24 cellular contexts compared by ENCODE assay signal in the genomic region with DNA sequence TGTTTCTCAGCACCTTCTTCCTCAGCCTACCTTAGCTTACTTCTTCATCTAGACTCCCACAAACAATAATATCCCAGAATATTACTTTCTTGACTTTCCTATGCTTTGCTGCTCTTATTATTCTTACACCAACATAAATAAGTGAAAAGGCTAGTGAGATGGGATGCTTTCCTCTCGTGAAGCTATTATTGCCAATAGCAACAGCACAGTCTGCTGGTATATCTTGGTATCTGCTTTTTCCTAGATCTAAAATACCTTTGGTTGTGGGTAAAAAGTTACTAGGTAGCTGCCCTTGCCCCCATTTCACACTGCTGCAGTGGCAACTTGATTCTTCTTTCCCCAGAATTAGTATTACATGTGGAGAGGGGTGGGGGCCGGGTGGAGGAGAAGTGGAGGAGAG. TPM values are rescaled to one million over a fixed set of nuclear protein-coding genes. Genes with fewer than 3 reads are reported as not detected.
DNase-seq lines count a peak whose midpoint lies in the region; TF ChIP-seq lines count a peak whose summit lies in the region.
"Had no signal": no experiment of that assay in that cellular context is flagged by ENCODE, and none has a peak within 500 bp of the region (broad histone marks: within the 10 kb centered on the region; RNA-seq: fewer than 3 reads in every experiment).

No MANE protein-coding gene starts in this region.

- H3K27ac ChIP-seq in mesendoderm (ENCODE audit: low read depth, low read length) (no peak overlapping the region), SJCRH30 (no peak overlapping the region)
- H3K27ac ChIP-seq: BLaER1 treated with 17β-estradiol and CSF1 and Interleukin-3, amounts not matched to agents 10 nM and 100 nM; spleen had no signal

- no peak overlapping the region for H3K23ac ChIP-seq in mesendoderm (ENCODE audit: low read length)

- no peak overlapping the region for H4K5ac ChIP-seq in mesendoderm (ENCODE audit: low read length)

- no peaks in the 10 kb centered on the region for H3K79me2 ChIP-seq in mesendoderm (ENCODE audit: control insufficient read depth, insufficient read depth, low read length)

- H2AK5ac ChIP-seq in mesendoderm (ENCODE audit: low read length) = no peak overlapping the region

- H3K4ac ChIP-seq in mesendoderm (ENCODE audit: low read depth, low read length) = no peak overlapping the region

- H3K36me3 ChIP-seq in mesendoderm (ENCODE audit: control insufficient read depth, insufficient read depth, low read length) (no peaks in the 10 kb centered on the region), SJCRH30 (no peaks in the 10 kb centered on the region)

- no peak overlapping the region for H2BK15ac ChIP-seq in mesendoderm (replicated peaks; ENCODE audit: low read depth)

- H3K79me1 ChIP-seq in mesendoderm (ENCODE audit: low read length) = no peaks in the 10 kb centered on the region

- H3K4me3 ChIP-seq in astrocyte of the cerebellum (ENCODE audit: low read depth, low read length) = no peak overlapping the region
- no peak overlapping the region for H3K4me3 ChIP-seq in mesendoderm (ENCODE audit: low read length)
- H3K4me3 ChIP-seq in SJCRH30 = no peak overlapping the region
- H3K4me3 ChIP-seq: BLaER1 treated with 17β-estradiol and CSF1 and Interleukin-3, amounts not matched to agents 10 nM and 100 nM; MG63; spleen had no signal

- H3K4me2 ChIP-seq in mesendoderm (ENCODE audit: low read length) = no peak overlapping the region
- H3K4me2 ChIP-seq: BLaER1 treated with 17β-estradiol and CSF1 and Interleukin-3, amounts not matched to agents 10 nM and 100 nM had no signal

- H3K27me3 ChIP-seq in mesendoderm (ENCODE audit: insufficient read depth, low read length, poor library complexity) = no peaks in the 10 kb centered on the region
- H3K27me3 ChIP-seq in SJCRH30 = no peaks in the 10 kb centered on the region
- H3K27me3 ChIP-seq: BLaER1 treated with 17β-estradiol and CSF1 and Interleukin-3, amounts not matched to agents 10 nM and 100 nM; MG63; spleen had no signal

- H4K8ac ChIP-seq in mesendoderm (ENCODE audit: low read depth, low read length) = no peak overlapping the region

- no peak overlapping the region for H3K18ac ChIP-seq in mesendoderm (ENCODE audit: low read length)

- H2BK120ac ChIP-seq in mesendoderm (ENCODE audit: low read depth, low read length) = no peak overlapping the region

- no CpG with 5 or more reads among the region's 2 CpGs for WGBS in mesendoderm (ENCODE audit: extremely low coverage, insufficient coverage, low lambda C conversion rate)

- 0 out of 2 replicates have a peak, but pooled peaks have one; percentile 17 for TF ChIP-seq RAD21 in Ishikawa (IDR thresholded peaks at IDR 0.05; ENCODE audit: low read depth)

- DNase-seq in ELR (ENCODE audit: low read depth) (peak; percentile 35), astrocyte of the cerebellum (ENCODE audit: low read depth) (no peak), mesendoderm (peak; percentile 25), SJCRH30 (no peak), NOMO-1 treated with dmso at 0.1 percent for 144 hours (lab: John Stamatoyannopoulos, UW; ENCODE audit: unreplicated experiment) (no peak), SW480 (ENCODE audit: low spot score) (no peak)
- no peak for DNase-seq in central memory CD4-positive, alpha-beta T cell
- DNase-seq: activated CD4-positive, alpha-beta T cell treated with anti-CD3 and anti-CD28 coated beads for 1 hour; activated CD8-positive, alpha-beta memory T cell treated with anti-CD3 and anti-CD28 coated beads, Interleukin-2, amount 50 U/mL, for 4 hours; activated naive CD4-positive, alpha-beta T cell treated with anti-CD3 and anti-CD28 coated beads for 36 hours; erythroblast; glutamatergic neuron; H7; MG63; naive thymus-derived CD8-positive, alpha-beta T cell; NCI-H1694; NCI-H2227 treated with DMSO at 0.1 percent for 48 hours; NK-92 treated with Interleukin-12 subunit alpha and Interleukin-12 subunit beta, amount 100 ng/mL, for 24 hours; SHP77; spleen had no signal

- H3K56ac ChIP-seq in mesendoderm (ENCODE audit: low read length) = no peak overlapping the region

- in situ Hi-C loops in astrocyte of the cerebellum (cut with HindIII; ENCODE audit: low sequenced_read_pairs) = no loop called here

- no peak overlapping the region for H3K9ac ChIP-seq in mesendoderm (ENCODE audit: low read length)
- H3K9ac ChIP-seq: BLaER1 treated with 17β-estradiol and CSF1 and Interleukin-3, amounts not matched to agents 10 nM and 100 nM had no signal

- TF ChIP-seq EP300 in Ishikawa (IDR thresholded peaks at IDR 0.05; ENCODE audit: borderline replicate concordance) = no peak

- peak; percentile 43 for TF ChIP-seq CTCF in astrocyte of the cerebellum (IDR thresholded peaks at IDR 0.05; ENCODE audit: low read depth, low read length, missing control alignments)

- no peaks in the 10 kb centered on the region for H3K9me3 ChIP-seq in SJCRH30 (replicated peaks)
- H3K9me3 ChIP-seq: BLaER1 treated with 17β-estradiol and CSF1 and Interleukin-3, amounts not matched to agents 10 nM and 100 nM; MG63; spleen had no signal

- no peak overlapping the region for H2BK5ac ChIP-seq in mesendoderm (ENCODE audit: low read length)

- H3K4me1 ChIP-seq in mesendoderm (ENCODE audit: control insufficient read depth, low read depth, low read length) = no peaks in the 10 kb centered on the region
- no peaks in the 10 kb centered on the region for H3K4me1 ChIP-seq in SJCRH30
- H3K4me1 ChIP-seq: BLaER1 treated with 17β-estradiol and CSF1 and Interleukin-3, amounts not matched to agents 10 nM and 100 nM; spleen had no signal

TF ChIP-seq in Ishikawa, 13 proteins besides CTCF, POLR2A, EP300 and RAD21:
- TF ChIP-seq NFIC (IDR thresholded peaks at IDR 0.05) (no peak), FOXM1 (IDR thresholded peaks at IDR 0.05; ENCODE audit: borderline replicate concordance, low read depth) (no peak), EGR1 (IDR thresholded peaks at IDR 0.05) (no peak), TCF12 (IDR thresholded peaks at IDR 0.05; ENCODE audit: low read depth) (no peak), USF1 (IDR thresholded peaks at IDR 0.05) (no peak), CEBPB (IDR thresholded peaks at IDR 0.05) (no peak), YY1 (IDR thresholded peaks at IDR 0.05; ENCODE audit: low read depth) (no peak), ZBTB7A (IDR thresholded peaks at IDR 0.05; ENCODE audit: low read depth) (no peak), CREB1 (IDR thresholded peaks at IDR 0.05; ENCODE audit: low read depth) (no peak), TEAD4 (IDR thresholded peaks at IDR 0.05) (no peak), TAF1 (IDR thresholded peaks at IDR 0.05; ENCODE audit: low read depth) (no peak)
- TF ChIP-seq, protein P1, sequence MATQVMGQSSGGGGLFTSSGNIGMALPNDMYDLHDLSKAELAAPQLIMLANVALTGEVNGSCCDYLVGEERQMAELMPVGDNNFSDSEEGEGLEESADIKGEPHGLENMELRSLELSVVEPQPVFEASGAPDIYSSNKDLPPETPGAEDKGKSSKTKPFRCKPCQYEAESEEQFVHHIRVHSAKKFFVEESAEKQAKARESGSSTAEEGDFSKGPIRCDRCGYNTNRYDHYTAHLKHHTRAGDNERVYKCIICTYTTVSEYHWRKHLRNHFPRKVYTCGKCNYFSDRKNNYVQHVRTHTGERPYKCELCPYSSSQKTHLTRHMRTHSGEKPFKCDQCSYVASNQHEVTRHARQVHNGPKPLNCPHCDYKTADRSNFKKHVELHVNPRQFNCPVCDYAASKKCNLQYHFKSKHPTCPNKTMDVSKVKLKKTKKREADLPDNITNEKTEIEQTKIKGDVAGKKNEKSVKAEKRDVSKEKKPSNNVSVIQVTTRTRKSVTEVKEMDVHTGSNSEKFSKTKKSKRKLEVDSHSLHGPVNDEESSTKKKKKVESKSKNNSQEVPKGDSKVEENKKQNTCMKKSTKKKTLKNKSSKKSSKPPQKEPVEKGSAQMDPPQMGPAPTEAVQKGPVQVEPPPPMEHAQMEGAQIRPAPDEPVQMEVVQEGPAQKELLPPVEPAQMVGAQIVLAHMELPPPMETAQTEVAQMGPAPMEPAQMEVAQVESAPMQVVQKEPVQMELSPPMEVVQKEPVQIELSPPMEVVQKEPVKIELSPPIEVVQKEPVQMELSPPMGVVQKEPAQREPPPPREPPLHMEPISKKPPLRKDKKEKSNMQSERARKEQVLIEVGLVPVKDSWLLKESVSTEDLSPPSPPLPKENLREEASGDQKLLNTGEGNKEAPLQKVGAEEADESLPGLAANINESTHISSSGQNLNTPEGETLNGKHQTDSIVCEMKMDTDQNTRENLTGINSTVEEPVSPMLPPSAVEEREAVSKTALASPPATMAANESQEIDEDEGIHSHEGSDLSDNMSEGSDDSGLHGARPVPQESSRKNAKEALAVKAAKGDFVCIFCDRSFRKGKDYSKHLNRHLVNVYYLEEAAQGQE (IDR thresholded peaks at IDR 0.05; ENCODE audit: low read depth) = no peak
- TF ChIP-seq, protein P2, sequence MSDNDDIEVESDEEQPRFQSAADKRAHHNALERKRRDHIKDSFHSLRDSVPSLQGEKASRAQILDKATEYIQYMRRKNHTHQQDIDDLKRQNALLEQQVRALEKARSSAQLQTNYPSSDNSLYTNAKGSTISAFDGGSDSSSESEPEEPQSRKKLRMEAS (IDR thresholded peaks at IDR 0.05) = no peak

RNA-seq across cellular contexts. Expression of gene GLIPR2, which starts 26.1 kb away (rescaled TPM):
- polyA plus RNA-seq in mesendoderm (2013, experiment 1 of 2) = 9.8 TPM
- polyA plus RNA-seq in mesendoderm (2013, experiment 2 of 2) = 10.0 TPM
- 26.3 and 27.1 TPM in 2 replicates for total RNA-seq in SJCRH30 (2014; rRNA removed; shearing (Covaris generic))

RNA-seq across cellular contexts. Expression of gene CCIN, which starts 58.8 kb away (rescaled TPM):
- polyA plus RNA-seq in mesendoderm (2013, experiment 1 of 2) = 0.44 TPM
- polyA plus RNA-seq in mesendoderm (2013, experiment 2 of 2) = 0.56 TPM
- 0.05 and 0.24 TPM in 2 replicates for total RNA-seq in SJCRH30 (2014; rRNA removed; shearing (Covaris generic))
- total RNA-seq: activated naive CD4-positive, alpha-beta T cell treated with anti-CD3 and anti-CD28 coated beads for 36 hours; HT1080; progenitor cell of endocrine pancreas had no signal

Comparison
In these comparisons a context has a peak if more than half of its experiments do, and no peak if none do; other contexts are left out.
1. DNase-seq: peak in ELR (single experiment) and mesendoderm (single experiment); none in astrocyte of the cerebellum (single experiment), SJCRH30 (0 of 2), NOMO-1 treated with dmso at 0.1 percent for 144 hours (single experiment), SW480 (single experiment) and central memory CD4-positive, alpha-beta T cell (single experiment).